12 cellular contexts compared by ENCODE assay signal in the genomic region with DNA sequence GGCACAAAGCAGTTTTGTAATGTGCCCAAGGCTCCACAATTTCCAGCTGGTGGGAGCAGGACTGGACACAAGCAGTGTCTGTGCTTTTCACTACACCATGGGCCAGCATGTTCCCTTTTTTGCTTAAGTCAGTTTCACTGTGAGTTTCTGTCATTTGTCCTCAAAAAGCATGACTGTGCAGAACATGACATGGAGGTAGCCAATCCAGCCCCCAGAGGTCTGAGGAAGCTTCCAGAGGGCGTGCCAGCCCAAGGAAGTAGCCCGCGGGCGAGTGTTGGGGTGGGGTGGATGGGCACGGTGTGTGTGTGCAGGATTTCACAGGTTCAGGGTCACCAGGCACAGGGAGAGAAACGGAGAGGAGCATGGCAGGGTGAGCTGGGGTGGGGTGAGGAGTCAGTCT. TPM values are rescaled to one million over a fixed set of nuclear protein-coding genes. Genes with fewer than 3 reads are reported as not detected.
DNase-seq lines count a peak whose midpoint lies in the region; ATAC-seq and TF ChIP-seq lines count a peak whose summit lies in the region.
"Had no signal": no experiment of that assay in that cellular context is flagged by ENCODE, and none has a peak within 500 bp of the region (broad histone marks: within the 10 kb centered on the region; RNA-seq: fewer than 3 reads in every experiment).

No MANE protein-coding gene starts in this region.

- H3K36me3 Mint-ChIP-seq in activated B cell treated with CpG ODN at 0.5 μM for 24 hours (ENCODE audit: low read depth) (no peaks in the 10 kb centered on the region), type B pancreatic cell (no peaks in the 10 kb centered on the region)

- H3K4me1 Mint-ChIP-seq in activated B cell treated with CpG ODN at 0.5 μM for 24 hours (no peaks in the 10 kb centered on the region), type B pancreatic cell (ENCODE audit: unreplicated experiment) (no peaks in the 10 kb centered on the region)
- H3K4me1 Mint-ChIP-seq: CD4-positive, CD25-positive, alpha-beta regulatory T cell had no signal

- peak; percentile 46 for DNase-seq in NB4 (ENCODE audit: low read depth)
- DNase-seq in activated B cell treated with CpG ODN at 0.5 μM for 24 hours: no peak
- peak in 1 of 3 donors; percentile 47 for DNase-seq in right lobe of liver
- DNase-seq in type B pancreatic cell (ENCODE audit: extremely low spot score, unreplicated experiment): no peak
- DNase-seq in NCI-H345 treated with DMSO at 0.1 percent for 48 hours (lab: John Stamatoyannopoulos, UW; ENCODE audit: unreplicated experiment): no peak
- DNase-seq in KG1 (lab: John Stamatoyannopoulos, UW): no peak
- DNase-seq: CD4-positive, CD25-positive, alpha-beta regulatory T cell; NCI-H1092 had no signal

- H3K27me3 Mint-ChIP-seq in activated B cell treated with CpG ODN at 0.5 μM for 24 hours (no peaks in the 10 kb centered on the region), type B pancreatic cell (peaks cover 20% of the 10 kb centered on the region)
- H3K27me3 Mint-ChIP-seq: activated naive CD8-positive, alpha-beta T cell had no signal

- H3K9me3 Mint-ChIP-seq in activated B cell treated with CpG ODN at 0.5 μM for 24 hours: no peaks in the 10 kb centered on the region
- H3K9me3 Mint-ChIP-seq in type B pancreatic cell: no peaks in the 10 kb centered on the region
- H3K9me3 Mint-ChIP-seq: CD4-positive, CD25-positive, alpha-beta regulatory T cell had no signal

- WGBS in right lobe of liver (ENCODE audit: insufficient coverage, low coverage, low lambda C conversion rate, missing lambda C conversion rate): 70% methylated on average over 6 of the region's 6 CpGs

- CTCF ChIA-PET in activated B cell treated with CpG ODN at 0.5 μM for 24 hours (lab: Charles Lee): no interaction called here

- no peak overlapping the region for H3K27ac ChIP-seq in right lobe of liver
- H3K27ac ChIP-seq: suprapubic skin had no signal

- no peak for TF ChIP-seq POLR2A in NB4 (IDR thresholded peaks at IDR 0.05; ENCODE audit: extremely low read depth, insufficient read length)
- no peak for TF ChIP-seq POLR2A in right lobe of liver (IDR thresholded peaks at IDR 0.05)

- H3K27me3 ChIP-seq in right lobe of liver: no peaks in the 10 kb centered on the region
- H3K27me3 ChIP-seq: suprapubic skin had no signal

- H3K36me3 ChIP-seq in right lobe of liver: no peaks in the 10 kb centered on the region
- H3K36me3 ChIP-seq: suprapubic skin had no signal

- peaks cover 0 to 6% (median 0%) of the 10 kb centered on the region in 4 donors for H3K4me1 ChIP-seq in right lobe of liver
- H3K4me1 ChIP-seq: suprapubic skin had no signal

- H3K4me3 Mint-ChIP-seq in activated B cell treated with CpG ODN at 0.5 μM for 24 hours (no peak overlapping the region), type B pancreatic cell (no peak overlapping the region)
- H3K4me3 Mint-ChIP-seq: activated naive CD8-positive, alpha-beta T cell; CD4-positive, CD25-positive, alpha-beta regulatory T cell had no signal

- intact Hi-C loops in activated B cell treated with CpG ODN at 0.5 μM for 24 hours (cut with micrococcal nuclease) (no loop called here), right lobe of liver (cut with DNase I) (no loop called here)

- POLR2A ChIA-PET in activated B cell treated with CpG ODN at 0.5 μM for 24 hours (lab: Charles Lee): no interaction called here

- no peaks in the 10 kb centered on the region for H3K9me3 ChIP-seq in right lobe of liver
- H3K9me3 ChIP-seq: suprapubic skin had no signal

- H3K27ac Mint-ChIP-seq in activated B cell treated with CpG ODN at 0.5 μM for 24 hours (no peak overlapping the region), type B pancreatic cell (peak overlapping the region; percentile 87)
- H3K27ac Mint-ChIP-seq: activated naive CD8-positive, alpha-beta T cell had no signal

- TF ChIP-seq CTCF in NB4 (IDR thresholded peaks at IDR 0.05; ENCODE audit: low read depth, low read length): no peak
- no peak for TF ChIP-seq CTCF in activated B cell treated with CpG ODN at 0.5 μM for 24 hours (IDR thresholded peaks at IDR 0.05)
- no peak for TF ChIP-seq CTCF in right lobe of liver (IDR thresholded peaks at IDR 0.05)
- TF ChIP-seq CTCF in type B pancreatic cell (conservative IDR thresholded peaks at IDR 0.05): no peak

- H3K4me3 ChIP-seq in NB4 (ENCODE audit: low read depth, low read length) (no peak overlapping the region), right lobe of liver (no peak overlapping the region)
- H3K4me3 ChIP-seq: suprapubic skin had no signal

- ATAC-seq in activated B cell treated with CpG ODN at 0.5 μM for 24 hours (ENCODE audit: low read depth) (peak; percentile 18), right lobe of liver (peak; percentile 30 to 68 (median 52)), HG03521 (IDR thresholded peaks at IDR 0.05; ENCODE audit: unreplicated experiment) (no peak)
- ATAC-seq: SK-N-SH treated with all-trans-retinoic acid at 6 μM for 48 hours had no signal

RNA-seq across cellular contexts. Expression of gene EEFSEC, which starts 8.0 kb away (rescaled TPM):
- total RNA-seq in activated B cell treated with CpG ODN at 0.5 μM for 24 hours (20.0 and 21.3 TPM in 2 replicates), right lobe of liver (10 to 100 TPM; 10.1 to 24.0 (median 13.4) TPM), type B pancreatic cell (ENCODE audit: low replicate concordance) (9.6 and 16.6 TPM in 2 replicates)

RNA-seq across cellular contexts. Expression of gene RUVBL1, which starts 21.7 kb away (rescaled TPM):
- 44.8 and 46.6 TPM in 2 replicates for total RNA-seq in activated B cell treated with CpG ODN at 0.5 μM for 24 hours
- 10 to 100 TPM in 5 of 6 experiments, 1 to 10 TPM in 1; 8.6 to 20.3 (median 12.9) TPM for total RNA-seq in right lobe of liver
- total RNA-seq in type B pancreatic cell (ENCODE audit: low replicate concordance): 34.6 and 61.1 TPM in 2 replicates
